11 cellular contexts compared by ENCODE assay signal in the genomic region with DNA sequence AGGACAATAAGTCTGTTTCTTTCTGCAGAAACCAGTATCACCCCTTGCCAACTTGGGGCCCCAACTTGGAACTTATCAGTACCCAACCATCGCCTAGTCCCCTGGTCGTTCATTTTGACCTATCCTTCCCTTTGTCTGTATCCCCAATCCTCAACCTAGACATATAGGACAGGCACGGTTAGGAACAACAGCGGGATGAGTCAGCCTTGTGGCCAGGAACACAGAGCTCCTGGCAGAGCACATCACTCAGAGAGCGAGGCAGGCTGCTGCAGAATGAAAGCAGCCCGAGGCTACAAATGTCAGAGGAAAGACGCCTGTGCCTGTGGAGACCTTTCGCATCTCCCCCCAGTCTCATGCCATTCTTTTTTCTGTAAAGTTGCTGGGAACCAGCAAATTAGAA. TPM values are rescaled to one million over a fixed set of nuclear protein-coding genes. Genes with fewer than 3 reads are reported as not detected.
DNase-seq lines count a peak whose midpoint lies in the region; ATAC-seq and TF ChIP-seq lines count a peak whose summit lies in the region.
"Had no signal": no experiment of that assay in that cellular context is flagged by ENCODE, and none has a peak within 500 bp of the region (broad histone marks: within the 10 kb centered on the region; RNA-seq: fewer than 3 reads in every experiment).

No MANE protein-coding gene starts in this region.

- H3K27ac Mint-ChIP-seq in activated naive CD4-positive, alpha-beta T cell treated with anti-CD3 and anti-CD28 coated beads, Interleukin-2, amount 10 ng/mL, durations not matched to agents 7 days and 5 days, result no peak overlapping the region
- no peak overlapping the region for H3K27ac Mint-ChIP-seq in natural killer cell
- H3K27ac Mint-ChIP-seq in progenitor cell of endocrine pancreas, result no peak overlapping the region

- H3K4me1 Mint-ChIP-seq in activated naive CD4-positive, alpha-beta T cell treated with anti-CD3 and anti-CD28 coated beads, Interleukin-2, amount 10 ng/mL, durations not matched to agents 7 days and 5 days, result peaks cover 7% of the 10 kb centered on the region
- peaks cover 0 to 6% of the 10 kb centered on the region in 2 donors for H3K4me1 Mint-ChIP-seq in natural killer cell
- peaks cover 23% of the 10 kb centered on the region for H3K4me1 Mint-ChIP-seq in progenitor cell of endocrine pancreas (ENCODE audit: low read depth)

- no peak overlapping the region for H3K4me3 Mint-ChIP-seq in activated naive CD4-positive, alpha-beta T cell treated with anti-CD3 and anti-CD28 coated beads, Interleukin-2, amount 10 ng/mL, durations not matched to agents 7 days and 5 days
- H3K4me3 Mint-ChIP-seq in natural killer cell (no peak overlapping the region), progenitor cell of endocrine pancreas (ENCODE audit: low read depth) (no peak overlapping the region)

- in situ Hi-C loops in Caki2 (cut with HindIII; ENCODE audit: low pct_unique_long_range_greater_than_20kb, low sequenced_read_pairs), result no loop called here
- in situ Hi-C loops in SK-MEL-5 (cut with HindIII; ENCODE audit: low pct_unique_long_range_greater_than_20kb, low sequenced_read_pairs), result no loop called here

- H3K27me3 Mint-ChIP-seq in activated naive CD4-positive, alpha-beta T cell treated with anti-CD3 and anti-CD28 coated beads, Interleukin-2, amount 10 ng/mL, durations not matched to agents 7 days and 5 days, result peaks cover 69% of the 10 kb centered on the region
- H3K27me3 Mint-ChIP-seq in natural killer cell (ENCODE audit: low read depth in 2 of 2) (peaks cover 13 to 29% of the 10 kb centered on the region in 2 donors), progenitor cell of endocrine pancreas (no peaks in the 10 kb centered on the region)

- CTCF ChIA-PET in activated naive CD4-positive, alpha-beta T cell treated with anti-CD3 and anti-CD28 coated beads, Interleukin-2, amount 10 ng/mL, durations not matched to agents 7 days and 5 days (lab: Charles Lee), result no interaction called here

- TF ChIP-seq CTCF in fibroblast of the aortic adventitia (IDR thresholded peaks at IDR 0.05; ENCODE audit: insufficient read depth, low read length) (no peak), natural killer cell (IDR thresholded peaks at IDR 0.05) (no peak), progenitor cell of endocrine pancreas (IDR thresholded peaks at IDR 0.05; ENCODE audit: unreplicated experiment) (no peak)

- no peak overlapping the region for H3K4me3 ChIP-seq in fibroblast of the aortic adventitia (ENCODE audit: low read depth, low read length)

- H3K9me3 Mint-ChIP-seq in activated naive CD4-positive, alpha-beta T cell treated with anti-CD3 and anti-CD28 coated beads, Interleukin-2, amount 10 ng/mL, durations not matched to agents 7 days and 5 days, result no peaks in the 10 kb centered on the region
- no peaks in the 10 kb centered on the region for H3K9me3 Mint-ChIP-seq in natural killer cell
- no peaks in the 10 kb centered on the region for H3K9me3 Mint-ChIP-seq in progenitor cell of endocrine pancreas (ENCODE audit: low read depth)

- intact Hi-C loops in natural killer cell (cut with micrococcal nuclease), result no loop called here

- H3K36me3 Mint-ChIP-seq in activated naive CD4-positive, alpha-beta T cell treated with anti-CD3 and anti-CD28 coated beads, Interleukin-2, amount 10 ng/mL, durations not matched to agents 7 days and 5 days, result no peaks in the 10 kb centered on the region
- H3K36me3 Mint-ChIP-seq in natural killer cell (no peaks in the 10 kb centered on the region), progenitor cell of endocrine pancreas (ENCODE audit: insufficient read depth) (peaks cover 28% of the 10 kb centered on the region)

- DNase-seq in Caki2 (ENCODE audit: low read depth) (peak; percentile 65), SK-MEL-5 (ENCODE audit: low read depth, low spot score) (peak; percentile 74), fibroblast of the aortic adventitia (ENCODE audit: low read depth) (peak; percentile 61), occipital lobe (lab: John Stamatoyannopoulos, UW) (peak; percentile 78), natural killer cell (no peak), progenitor cell of endocrine pancreas (ENCODE audit: low spot score, unreplicated experiment) (no peak)
- no peak for DNase-seq in activated naive CD4-positive, alpha-beta T cell treated with anti-CD3 and anti-CD28 coated beads, Interleukin-2, amount 10 ng/mL, durations not matched to agents 7 days and 5 days
- DNase-seq in activated effector memory CD4-positive, alpha-beta T cell treated with anti-CD3 and anti-CD28 coated beads, Interleukin-2, amount 50 U/mL, for 16 hours, result no peak
- DNase-seq: activated CD4-positive, alpha-beta T cell treated with anti-CD3 and anti-CD28 coated beads, Interleukin-2, amount 50 U/mL, for 48 hours; DND-41; MM.1S had no signal

- no peak for ATAC-seq in natural killer cell

RNA-seq across cellular contexts. Expression of a gene that starts 14.6 kb away (rescaled TPM):
- 54.2 and 67.3 TPM in 2 replicates for total RNA-seq in Caki2 (2014; rRNA removed; shearing (Covaris generic); ENCODE audit: low replicate concordance)
- total RNA-seq in SK-MEL-5 (2014; rRNA removed; shearing (Covaris generic)), result 1.1 and 3.1 TPM in 2 replicates
- 1.8 and 2.0 TPM in 2 replicates for polyA plus RNA-seq in SK-MEL-5 (2015; cell fraction: cytosol; rRNA removed)
- polyA plus RNA-seq in SK-MEL-5 (2015; cell fraction: nucleus; rRNA removed), result 0.68 and 1.6 TPM in 2 replicates
- total RNA-seq in fibroblast of the aortic adventitia (ENCODE audit: low replicate concordance) (94.3 and 334 TPM in 2 replicates), occipital lobe (185 TPM), natural killer cell (under 1 TPM in 2 of 3 donors, not detected in 1; 0.16 to 0.70 TPM), progenitor cell of endocrine pancreas (66.3 and 75.2 TPM in 2 replicates)

Comparison
In these comparisons a context has a peak if more than half of its experiments do, and no peak if none do; other contexts are left out.
1. DNase-seq: peak in Caki2 (single experiment), SK-MEL-5 (single experiment), fibroblast of the aortic adventitia (single experiment) and occipital lobe (single experiment); none in activated naive CD4-positive, alpha-beta T cell treated with anti-CD3 and anti-CD28 coated beads, Interleukin-2, amount 10 ng/mL, durations not matched to agents 7 days and 5 days (single experiment), activated effector memory CD4-positive, alpha-beta T cell treated with anti-CD3 and anti-CD28 coated beads, Interleukin-2, amount 50 U/mL, for 16 hours (single experiment), natural killer cell (single experiment) and progenitor cell of endocrine pancreas (single experiment).
2. RNA of a gene that starts 14.6 kb away (total RNA-seq): 185 TPM in occipital lobe (single experiment), 94.3 to 334 TPM in fibroblast of the aortic adventitia, 66.3 to 75.2 TPM in progenitor cell of endocrine pancreas and 54.2 to 67.3 TPM in Caki2; 1.1 to 3.1 TPM in SK-MEL-5 and 0.16 to 0.70 TPM in natural killer cell; every median in the first group is over 10 times any median in the second.